Comparison of ENCODE assay signal across 8 cellular contexts in the genomic region with DNA sequence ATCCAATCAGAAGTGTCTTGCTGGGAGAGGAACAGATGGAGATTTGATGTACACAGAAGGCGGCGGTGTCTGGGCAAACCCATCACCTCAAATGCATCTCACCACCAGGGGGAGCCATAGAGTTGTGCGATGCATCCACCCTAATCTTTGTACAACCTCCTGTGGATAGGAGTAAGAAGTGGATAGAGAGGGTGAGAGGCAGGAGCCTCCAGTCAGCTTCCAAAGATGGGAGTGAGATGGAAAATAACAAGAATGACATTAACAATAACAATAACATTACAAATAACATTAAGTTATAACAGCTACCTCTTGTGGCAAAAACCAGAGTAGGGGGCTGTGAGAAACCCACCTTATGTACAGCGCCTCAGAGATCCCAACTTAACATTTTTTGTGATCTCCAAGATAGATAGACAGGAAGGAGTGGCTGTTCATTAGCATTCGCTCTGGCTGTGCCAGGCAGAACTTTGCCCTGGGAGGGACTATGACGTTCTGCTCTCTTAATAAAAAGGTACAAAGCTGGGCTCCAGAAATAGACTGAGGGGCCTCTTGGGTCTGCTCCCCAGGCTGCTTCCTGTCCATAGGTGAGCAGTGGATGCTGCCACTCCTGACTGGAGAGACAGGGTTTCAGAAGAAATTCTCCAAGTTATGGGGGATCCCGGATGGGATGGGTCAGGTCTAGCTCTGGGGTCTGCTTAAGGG.
DNase-seq lines count a peak whose midpoint lies in the region; ATAC-seq, FAIRE-seq and TF ChIP-seq lines count a peak whose summit lies in the region.

No MANE protein-coding gene starts in this region.

- ATAC-seq in GM18519 (IDR thresholded peaks at IDR 0.05; ENCODE audit: low FRiP score, unreplicated experiment): no peak

- H3K4me3 ChIP-seq in fibroblast of pulmonary artery (replicated peaks; ENCODE audit: low read depth, low read length): no peak overlapping the region

- peak; percentile 88 for TF ChIP-seq CTCF in fibroblast of pulmonary artery (IDR thresholded peaks at IDR 0.05; ENCODE audit: low read length, missing control alignments)

- FAIRE-seq in RCC 7860 (lab: Jason Lieb, UNC): no peak

- H3K27ac ChIP-seq in substantia nigra (ENCODE audit: low read depth, low read length, poor library complexity, severe bottlenecking): no peak overlapping the region

- DNase-seq in COLO668 (lab: John Stamatoyannopoulos, UW; ENCODE audit: unreplicated experiment): peak; percentile 60
- DNase-seq in HUDEP-2 (lab: John Stamatoyannopoulos, UW; ENCODE audit: unreplicated experiment in 76 of 76): peak in 74 of 76 experiments; percentile 43 to 94 (median 82)
- DNase-seq in RCC 7860 (ENCODE audit: low spot score): peak; percentile 25
- peak; percentile 91 to 93 for DNase-seq in activated T-cell treated with anti-CD3 and anti-CD28 coated beads, Interleukin-2, amount 50 U/mL, for 48 hours
- peak; percentile 80 for DNase-seq in fibroblast of pulmonary artery (ENCODE audit: low read depth)
- DNase-seq in non-pigmented ciliary epithelial cell (ENCODE audit: low read depth): peak; percentile 15
- DNase-seq in substantia nigra (lab: John Stamatoyannopoulos, UW): peak in 37 of 49 donors; percentile 5 to 80 (median 45)

Comparison
In these comparisons a context has a peak if more than half of its experiments do, and no peak if none do; other contexts are left out.
1. DNase-seq: peak in every context shown above with its lines; median percentile 92 in activated T-cell treated with anti-CD3 and anti-CD28 coated beads, Interleukin-2, amount 50 U/mL, for 48 hours; 82 in HUDEP-2; 80 in fibroblast of pulmonary artery; 60 in COLO668; 45 in substantia nigra; 25 in RCC 7860; 15 in non-pigmented ciliary epithelial cell.